In genomic region chr6:80454197-80454596, GRCh38 we compare ENCODE assay signal across 8 cellular contexts.
DNase-seq lines count a peak whose midpoint lies in the region; ATAC-seq and TF ChIP-seq lines count a peak whose summit lies in the region.

No MANE protein-coding gene starts in this region.

- no peaks in the 10 kb centered on the region for H3K27me3 ChIP-seq in endodermal cell (ENCODE audit: control insufficient read depth, insufficient read depth, low read length, poor library complexity, severe bottlenecking)

- no peak overlapping the region for H3K9ac ChIP-seq in endodermal cell (ENCODE audit: extremely low read depth, low read length, poor library complexity, severe bottlenecking)

- H3K36me3 Mint-ChIP-seq in nephron progenitor cell (ENCODE audit: low read depth) (peaks cover 13% of the 10 kb centered on the region), endodermal cell (ENCODE audit: low read depth) (peaks cover 5% of the 10 kb centered on the region)

- 60 to 90% methylated on average over 1 of the region's 1 CpG for WGBS in endodermal cell (ENCODE audit: insufficient coverage in 1 of 2, insufficient read length in 1 of 2), 2 experiments

- no peak overlapping the region for H3K27ac ChIP-seq in endodermal cell (ENCODE audit: low read depth, low read length)

- peak; percentile 89 for DNase-seq in Daoy (ENCODE audit: low read depth)
- DNase-seq in OCI-M1 (lab: John Stamatoyannopoulos, UW) = peak; percentile 14
- DNase-seq in glomerular visceral epithelial cell (ENCODE audit: extremely low spot score) = peak; percentile 96
- DNase-seq in posterior vena cava (ENCODE audit: low spot score) = no peak
- DNase-seq in nephron progenitor cell = no peak
- DNase-seq in endodermal cell = no peak
- no peak for DNase-seq in epidermal melanocyte (ENCODE audit: insufficient read length, low spot score)

- H3K4me3 ChIP-seq in endodermal cell (ENCODE audit: low read length) = no peak overlapping the region

- H3K9me3 Mint-ChIP-seq in nephron progenitor cell (no peaks in the 10 kb centered on the region), endodermal cell (no peaks in the 10 kb centered on the region)

- ATAC-seq in GM21786 (IDR thresholded peaks at IDR 0.05; ENCODE audit: unreplicated experiment) = peak; percentile 77

- intact Hi-C loops in posterior vena cava (cut with DNase I) = no loop called here

- no peak overlapping the region for H3K4me3 Mint-ChIP-seq in nephron progenitor cell
- no peak overlapping the region for H3K4me3 Mint-ChIP-seq in endodermal cell

- H3K27ac Mint-ChIP-seq in nephron progenitor cell (no peak overlapping the region), endodermal cell (no peak overlapping the region)

- H3K36me3 ChIP-seq in endodermal cell (ENCODE audit: control insufficient read depth, insufficient read depth, low read length) = no peaks in the 10 kb centered on the region

- H3K27me3 Mint-ChIP-seq in nephron progenitor cell (ENCODE audit: low read depth, poor library complexity) = peaks cover 4% of the 10 kb centered on the region
- no peaks in the 10 kb centered on the region for H3K27me3 Mint-ChIP-seq in endodermal cell (ENCODE audit: insufficient read depth)

- no peaks in the 10 kb centered on the region for H3K9me3 ChIP-seq in endodermal cell (ENCODE audit: control insufficient read depth, low read length)

- TF ChIP-seq CTCF in nephron progenitor cell (IDR thresholded peaks at IDR 0.05) (no peak), endodermal cell (conservative IDR thresholded peaks at IDR 0.05) (no peak)

- H3K4me1 ChIP-seq in endodermal cell (ENCODE audit: control insufficient read depth, insufficient read depth, low read length) = no peaks in the 10 kb centered on the region

- H3K4me1 Mint-ChIP-seq in nephron progenitor cell (no peaks in the 10 kb centered on the region), endodermal cell (peaks cover 10% of the 10 kb centered on the region)

Comparison
In these comparisons a context has a peak if more than half of its experiments do, and no peak if none do; other contexts are left out.
1. DNase-seq: peak in Daoy (single experiment), OCI-M1 (single experiment) and glomerular visceral epithelial cell (single experiment); none in posterior vena cava (single experiment), nephron progenitor cell (single experiment), endodermal cell (single experiment) and epidermal melanocyte (single experiment).